In the genomic region with DNA sequence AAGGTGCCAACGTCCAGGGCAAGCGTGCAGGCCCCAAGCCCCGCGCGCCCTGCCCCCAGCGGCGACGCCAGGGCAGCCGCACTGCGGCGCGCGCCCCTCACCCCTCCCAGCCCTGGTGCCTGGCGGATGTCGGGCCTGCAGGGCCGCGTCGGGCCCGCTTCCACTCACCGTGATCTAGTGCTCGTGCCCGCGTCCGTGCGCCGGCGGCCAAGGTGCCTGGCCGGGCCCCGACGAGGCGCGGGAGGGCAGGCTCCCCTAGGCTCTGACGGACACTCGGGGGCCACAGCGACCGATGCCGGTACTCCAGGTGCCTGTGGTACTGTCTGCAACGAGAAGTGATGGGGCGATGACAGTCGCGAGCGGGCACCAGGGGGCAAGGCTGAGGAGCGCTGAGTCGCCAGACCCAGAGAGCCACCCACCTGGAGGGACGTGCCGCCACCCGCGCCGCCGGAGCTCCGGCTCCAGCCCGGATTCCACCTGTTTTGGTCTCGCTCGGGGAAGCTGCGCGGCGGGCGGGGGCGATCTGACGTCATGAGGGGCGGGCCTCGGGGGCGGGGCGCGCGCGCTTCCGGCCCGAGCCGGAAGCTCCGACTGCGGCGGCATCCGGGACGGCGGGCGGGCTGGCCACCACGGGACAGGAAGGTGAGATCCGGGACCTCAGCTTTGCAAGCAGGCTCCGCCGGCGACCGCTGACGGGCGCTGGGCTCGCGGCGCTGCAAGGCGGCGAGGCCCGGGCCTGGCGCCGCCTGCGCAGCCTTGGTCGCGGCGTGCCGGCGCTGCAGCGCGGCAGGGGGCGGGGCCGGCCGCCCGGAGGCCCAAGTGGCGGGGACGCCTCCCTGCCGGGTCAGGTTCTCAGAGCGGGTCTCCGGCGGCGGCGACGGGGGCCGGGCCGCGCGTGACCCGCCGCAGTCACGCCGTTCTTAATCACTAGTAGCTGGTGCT, we compare ENCODE assay signal across 8 cellular contexts.
DNase-seq lines count a peak whose midpoint lies in the region; TF ChIP-seq lines count a peak whose summit lies in the region.

A gene with protein sequence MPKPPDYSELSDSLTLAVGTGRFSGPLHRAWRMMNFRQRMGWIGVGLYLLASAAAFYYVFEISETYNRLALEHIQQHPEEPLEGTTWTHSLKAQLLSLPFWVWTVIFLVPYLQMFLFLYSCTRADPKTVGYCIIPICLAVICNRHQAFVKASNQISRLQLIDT (plus strand): TSS at position 927 of the 942 bp plus-strand sequence. CDS start 89 bp downstream, outside the sequence.
A gene with protein sequence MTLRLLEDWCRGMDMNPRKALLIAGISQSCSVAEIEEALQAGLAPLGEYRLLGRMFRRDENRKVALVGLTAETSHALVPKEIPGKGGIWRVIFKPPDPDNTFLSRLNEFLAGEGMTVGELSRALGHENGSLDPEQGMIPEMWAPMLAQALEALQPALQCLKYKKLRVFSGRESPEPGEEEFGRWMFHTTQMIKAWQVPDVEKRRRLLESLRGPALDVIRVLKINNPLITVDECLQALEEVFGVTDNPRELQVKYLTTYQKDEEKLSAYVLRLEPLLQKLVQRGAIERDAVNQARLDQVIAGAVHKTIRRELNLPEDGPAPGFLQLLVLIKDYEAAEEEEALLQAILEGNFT (minus strand): TSS at position 507 of the 942 bp plus-strand sequence. CDS start 655 bp downstream, outside the sequence.

- peak within 1 kb of the TSS; percentile 95 for H3K4me2 ChIP-seq in parathyroid adenoma (ENCODE audit: low read length)

- no peaks in the 10 kb centered on the region for H3K9me3 ChIP-seq in SK-N-MC (ENCODE audit: low read depth, low read length)
- no peaks in the 10 kb centered on the region for H3K9me3 ChIP-seq in parathyroid adenoma (ENCODE audit: control insufficient read depth, low read length)
- no peaks in the 10 kb centered on the region for H3K9me3 ChIP-seq in tibial artery

- H3K27me3 ChIP-seq in parathyroid adenoma (ENCODE audit: control insufficient read depth, insufficient read depth, low read length) (no peaks in the 10 kb centered on the region), tibial artery (no peaks in the 10 kb centered on the region)

- H3K4me1 ChIP-seq in parathyroid adenoma (peaks cover 6% of the 10 kb centered on the region), tibial artery (peaks cover 0 to 32% (median 22%) of the 10 kb centered on the region in 4 donors)

- H3K36me3 ChIP-seq in SK-N-MC (ENCODE audit: insufficient read depth, low read length) = peaks cover 33% of the 10 kb centered on the region
- no peaks in the 10 kb centered on the region for H3K36me3 ChIP-seq in parathyroid adenoma (ENCODE audit: control insufficient read depth, insufficient read depth, low read length)
- H3K36me3 ChIP-seq in tibial artery = peaks cover 4 to 30% (median 14%) of the 10 kb centered on the region in 3 donors

- peak within 1 kb of the TSS; percentile 96 for H3K4me3 ChIP-seq in SK-N-MC
- H3K4me3 ChIP-seq in parathyroid adenoma (ENCODE audit: low read depth, low read length) = peak within 1 kb of the TSS; percentile 96
- peak within 1 kb of the TSS; percentile 64 to 97 for H3K4me3 ChIP-seq in tibial artery

- peaks cover 2% of the 10 kb centered on the region for H3K79me2 ChIP-seq in parathyroid adenoma

- DNase-seq in GM03348 (ENCODE audit: low spot score) (peak; percentile 96), GOT3 (lab: John Stamatoyannopoulos, UW) (peak; percentile 27), SK-N-MC (ENCODE audit: low read depth, low spot score) (no peak), head of caudate nucleus (peak; percentile 74 to 95 (median 89)), tibial artery (peak; percentile 80 to 94)
- peak; percentile 86 for DNase-seq in activated naive CD4-positive, alpha-beta T cell treated with anti-CD3 and anti-CD28 coated beads, Interleukin-2, amount 50 U/mL, for 16 hours

- peak within 1 kb of the TSS; percentile 96 for H2AFZ ChIP-seq in parathyroid adenoma

- H3K27ac ChIP-seq in SK-N-MC = peak within 1 kb of the TSS; percentile 82
- H3K27ac ChIP-seq in parathyroid adenoma = peak within 1 kb of the TSS; percentile 93
- peak within 1 kb of the TSS; percentile 85 to 94 for H3K27ac ChIP-seq in tibial artery

- peak within 1 kb of the TSS; percentile 86 for H3K9ac ChIP-seq in SK-N-MC (ENCODE audit: insufficient read length)
- H3K9ac ChIP-seq in parathyroid adenoma = peak within 1 kb of the TSS; percentile 64

- intact Hi-C loops in head of caudate nucleus (cut with DNase I) (loop anchor here (1.0 kb wide), 1 partner anchor 23 kb away; a partner anchor contains a TSS), tibial artery (cut with DNase I; ENCODE audit: low total_unique reads) (no loop called here)

- peak; percentile 29; the same call in 1 of the 2 replicates for TF ChIP-seq CTCF in LNCAP (IDR thresholded peaks at IDR 0.05)
- TF ChIP-seq CTCF in parathyroid adenoma (IDR thresholded peaks at IDR 0.05) = peak; percentile 39
- TF ChIP-seq CTCF in tibial artery (IDR thresholded peaks at IDR 0.05) = peak; percentile 10 to 30
